ENCODE assay signal across 1 cellular context in the genomic region with DNA sequence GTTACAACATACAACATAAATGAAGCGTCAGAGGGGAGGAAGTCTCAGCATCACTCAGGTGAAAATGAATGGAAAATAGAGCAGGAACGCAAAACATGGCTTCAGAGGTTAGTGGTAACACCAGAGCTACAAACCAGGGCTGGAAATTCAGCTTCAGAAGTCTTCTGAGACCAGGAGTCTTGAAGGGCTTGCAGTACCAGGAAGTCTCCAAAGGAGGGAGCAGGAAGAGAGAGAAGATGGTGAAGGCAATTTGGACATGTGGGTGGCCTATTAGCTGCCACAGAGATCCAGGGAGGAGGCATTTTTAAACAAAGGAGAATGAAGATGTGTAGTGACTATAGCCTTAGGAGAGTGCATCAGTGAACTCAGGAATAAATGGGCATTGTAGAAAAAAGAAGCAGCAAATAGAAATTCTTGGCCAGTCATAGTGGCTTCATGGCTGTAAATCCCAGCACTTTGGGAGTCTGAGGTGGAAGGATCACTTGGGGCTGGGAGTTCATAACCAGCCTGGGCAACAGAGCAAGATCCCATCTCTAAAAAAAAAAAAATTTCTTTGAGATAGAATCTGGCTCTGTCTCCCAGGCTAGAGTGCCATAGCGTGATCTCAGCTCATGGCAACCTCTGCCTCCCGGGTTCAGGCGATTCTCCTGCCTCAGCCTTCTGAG.
TF ChIP-seq lines count a peak whose summit lies in the region.

No MANE protein-coding gene starts in this region.

TF ChIP-seq in K562, 482 proteins besides CTCF, POLR2A, EP300 and RAD21 (continued from another document and continues in another):
- TF ChIP-seq ZNF407 (IDR thresholded peaks at IDR 0.05; ENCODE audit: low read depth) = no peak
- TF ChIP-seq POLR2AphosphoS2 (IDR thresholded peaks at IDR 0.05; ENCODE audit: low read length) = no peak
- TF ChIP-seq NFRKB (IDR thresholded peaks at IDR 0.05; ENCODE audit: low read depth) = peak; percentile 24; the same call in 1 of the 2 replicates
- no peak for TF ChIP-seq HMGXB4 (CRISPR knock-in tag; IDR thresholded peaks at IDR 0.05)
- no peak for TF ChIP-seq ZNF197 (CRISPR knock-in tag; IDR thresholded peaks at IDR 0.05; ENCODE audit: low read depth)
- no peak for TF ChIP-seq PCBP2 (IDR thresholded peaks at IDR 0.05; ENCODE audit: low read depth, low read length, poor library complexity, severe bottlenecking)
- no peak for TF ChIP-seq HDAC1 (IDR thresholded peaks at IDR 0.05)
- no peak for TF ChIP-seq NCOA2 (IDR thresholded peaks at IDR 0.05; ENCODE audit: partially characterized antibody in 2 of 2)
- TF ChIP-seq, protein P1, sequence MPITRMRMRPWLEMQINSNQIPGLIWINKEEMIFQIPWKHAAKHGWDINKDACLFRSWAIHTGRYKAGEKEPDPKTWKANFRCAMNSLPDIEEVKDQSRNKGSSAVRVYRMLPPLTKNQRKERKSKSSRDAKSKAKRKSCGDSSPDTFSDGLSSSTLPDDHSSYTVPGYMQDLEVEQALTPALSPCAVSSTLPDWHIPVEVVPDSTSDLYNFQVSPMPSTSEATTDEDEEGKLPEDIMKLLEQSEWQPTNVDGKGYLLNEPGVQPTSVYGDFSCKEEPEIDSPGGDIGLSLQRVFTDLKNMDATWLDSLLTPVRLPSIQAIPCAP (CRISPR knock-in tag; IDR thresholded peaks at IDR 0.05; ENCODE audit: borderline replicate concordance) = no peak
- no peak for TF ChIP-seq BCOR (IDR thresholded peaks at IDR 0.05)
- TF ChIP-seq ETV1 (tag; conservative IDR thresholded peaks at IDR 0.05; ENCODE audit: low read depth) = 0 out of 2 replicates have a peak, but pooled peaks have one; percentile 10
- TF ChIP-seq OTX1 (CRISPR knock-in tag; IDR thresholded peaks at IDR 0.05) = no peak
- TF ChIP-seq, protein P2, sequence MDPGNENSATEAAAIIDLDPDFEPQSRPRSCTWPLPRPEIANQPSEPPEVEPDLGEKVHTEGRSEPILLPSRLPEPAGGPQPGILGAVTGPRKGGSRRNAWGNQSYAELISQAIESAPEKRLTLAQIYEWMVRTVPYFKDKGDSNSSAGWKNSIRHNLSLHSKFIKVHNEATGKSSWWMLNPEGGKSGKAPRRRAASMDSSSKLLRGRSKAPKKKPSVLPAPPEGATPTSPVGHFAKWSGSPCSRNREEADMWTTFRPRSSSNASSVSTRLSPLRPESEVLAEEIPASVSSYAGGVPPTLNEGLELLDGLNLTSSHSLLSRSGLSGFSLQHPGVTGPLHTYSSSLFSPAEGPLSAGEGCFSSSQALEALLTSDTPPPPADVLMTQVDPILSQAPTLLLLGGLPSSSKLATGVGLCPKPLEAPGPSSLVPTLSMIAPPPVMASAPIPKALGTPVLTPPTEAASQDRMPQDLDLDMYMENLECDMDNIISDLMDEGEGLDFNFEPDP (CRISPR knock-in tag; IDR thresholded peaks at IDR 0.05) = no peak
- TF ChIP-seq SP1 (CRISPR knock-in tag; IDR thresholded peaks at IDR 0.05) = no peak
- TF ChIP-seq ARID3B (CRISPR knock-in tag; IDR thresholded peaks at IDR 0.05; ENCODE audit: borderline replicate concordance) = no peak
- TF ChIP-seq, protein P3, sequence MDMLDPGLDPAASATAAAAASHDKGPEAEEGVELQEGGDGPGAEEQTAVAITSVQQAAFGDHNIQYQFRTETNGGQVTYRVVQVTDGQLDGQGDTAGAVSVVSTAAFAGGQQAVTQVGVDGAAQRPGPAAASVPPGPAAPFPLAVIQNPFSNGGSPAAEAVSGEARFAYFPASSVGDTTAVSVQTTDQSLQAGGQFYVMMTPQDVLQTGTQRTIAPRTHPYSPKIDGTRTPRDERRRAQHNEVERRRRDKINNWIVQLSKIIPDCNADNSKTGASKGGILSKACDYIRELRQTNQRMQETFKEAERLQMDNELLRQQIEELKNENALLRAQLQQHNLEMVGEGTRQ (CRISPR knock-in tag; IDR thresholded peaks at IDR 0.05) = no peak
- TF ChIP-seq EZH2 (IDR thresholded peaks at IDR 0.05; ENCODE audit: borderline replicate concordance, low read depth, low read length) = no peak
- no peak for TF ChIP-seq ZNF436 (CRISPR knock-in tag; IDR thresholded peaks at IDR 0.05)
- TF ChIP-seq SOX6 (IDR thresholded peaks at IDR 0.05) = no peak
- TF ChIP-seq MYC (IDR thresholded peaks at IDR 0.05; ENCODE audit: low read depth, low read length) = peak; percentile 82
- no peak for TF ChIP-seq MYC (CRISPR knock-in tag; IDR thresholded peaks at IDR 0.05; ENCODE audit: borderline replicate concordance, low read depth)
- no peak for TF ChIP-seq MECOM (CRISPR knock-in tag; IDR thresholded peaks at IDR 0.05)
- TF ChIP-seq XRCC4 (IDR thresholded peaks at IDR 0.05; ENCODE audit: extremely low read depth, insufficient read depth, insufficient read length) = no peak
- TF ChIP-seq NCOR1 (IDR thresholded peaks at IDR 0.05) = no peak
- TF ChIP-seq HNRNPL (IDR thresholded peaks at IDR 0.05; ENCODE audit: low read depth, low read length) = no peak
- TF ChIP-seq RCOR1 (IDR thresholded peaks at IDR 0.05; ENCODE audit: borderline replicate concordance in 1 of 2, low read depth in 2 of 2, low read length in 2 of 2) = peak in 1 of 2 experiments; percentile 74; a peak in 1 of 4 replicates
- no peak for TF ChIP-seq CBX3 (IDR thresholded peaks at IDR 0.05; ENCODE audit: borderline replicate concordance in 1 of 2, low read length in 2 of 2)
- TF ChIP-seq, protein P4, sequence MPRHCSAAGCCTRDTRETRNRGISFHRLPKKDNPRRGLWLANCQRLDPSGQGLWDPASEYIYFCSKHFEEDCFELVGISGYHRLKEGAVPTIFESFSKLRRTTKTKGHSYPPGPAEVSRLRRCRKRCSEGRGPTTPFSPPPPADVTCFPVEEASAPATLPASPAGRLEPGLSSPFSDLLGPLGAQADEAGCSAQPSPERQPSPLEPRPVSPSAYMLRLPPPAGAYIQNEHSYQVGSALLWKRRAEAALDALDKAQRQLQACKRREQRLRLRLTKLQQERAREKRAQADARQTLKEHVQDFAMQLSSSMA (CRISPR knock-in tag; IDR thresholded peaks at IDR 0.05) = no peak
- no peak for TF ChIP-seq ZSCAN29 (IDR thresholded peaks at IDR 0.05)
- TF ChIP-seq CBFA2T3 (IDR thresholded peaks at IDR 0.05) = no peak
- TF ChIP-seq MBD1 (CRISPR knock-in tag; IDR thresholded peaks at IDR 0.05) = no peak
- TF ChIP-seq ZC3H8 (IDR thresholded peaks at IDR 0.05) = no peak
- no peak for TF ChIP-seq RBM17 (IDR thresholded peaks at IDR 0.05; ENCODE audit: borderline replicate concordance, low read depth, low read length)
- TF ChIP-seq FOS (IDR thresholded peaks at IDR 0.05; ENCODE audit: extremely low read depth, insufficient read length) = no peak
- TF ChIP-seq, protein P5, sequence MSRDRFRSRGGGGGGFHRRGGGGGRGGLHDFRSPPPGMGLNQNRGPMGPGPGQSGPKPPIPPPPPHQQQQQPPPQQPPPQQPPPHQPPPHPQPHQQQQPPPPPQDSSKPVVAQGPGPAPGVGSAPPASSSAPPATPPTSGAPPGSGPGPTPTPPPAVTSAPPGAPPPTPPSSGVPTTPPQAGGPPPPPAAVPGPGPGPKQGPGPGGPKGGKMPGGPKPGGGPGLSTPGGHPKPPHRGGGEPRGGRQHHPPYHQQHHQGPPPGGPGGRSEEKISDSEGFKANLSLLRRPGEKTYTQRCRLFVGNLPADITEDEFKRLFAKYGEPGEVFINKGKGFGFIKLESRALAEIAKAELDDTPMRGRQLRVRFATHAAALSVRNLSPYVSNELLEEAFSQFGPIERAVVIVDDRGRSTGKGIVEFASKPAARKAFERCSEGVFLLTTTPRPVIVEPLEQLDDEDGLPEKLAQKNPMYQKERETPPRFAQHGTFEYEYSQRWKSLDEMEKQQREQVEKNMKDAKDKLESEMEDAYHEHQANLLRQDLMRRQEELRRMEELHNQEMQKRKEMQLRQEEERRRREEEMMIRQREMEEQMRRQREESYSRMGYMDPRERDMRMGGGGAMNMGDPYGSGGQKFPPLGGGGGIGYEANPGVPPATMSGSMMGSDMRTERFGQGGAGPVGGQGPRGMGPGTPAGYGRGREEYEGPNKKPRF (IDR thresholded peaks at IDR 0.05; ENCODE audit: low read depth, low read length) = no peak
- TF ChIP-seq PML (IDR thresholded peaks at IDR 0.05; ENCODE audit: low read length) = no peak
- TF ChIP-seq ATF7 (IDR thresholded peaks at IDR 0.05) = no peak
- no peak for TF ChIP-seq ZNF584 (CRISPR knock-in tag; IDR thresholded peaks at IDR 0.05; ENCODE audit: low read depth)
- TF ChIP-seq KLF1 (tag; IDR thresholded peaks at IDR 0.05) = no peak
- no peak for TF ChIP-seq ZNF274 (IDR thresholded peaks at IDR 0.05; ENCODE audit: borderline replicate concordance, low read depth, low read length)
- no peak for TF ChIP-seq ZFP30 (CRISPR knock-in tag; IDR thresholded peaks at IDR 0.05; ENCODE audit: borderline replicate concordance)
- peak; percentile 80 for TF ChIP-seq ELF1 (tag; IDR thresholded peaks at IDR 0.05)
